26 cellular contexts compared by ENCODE assay signal in the genomic region with DNA sequence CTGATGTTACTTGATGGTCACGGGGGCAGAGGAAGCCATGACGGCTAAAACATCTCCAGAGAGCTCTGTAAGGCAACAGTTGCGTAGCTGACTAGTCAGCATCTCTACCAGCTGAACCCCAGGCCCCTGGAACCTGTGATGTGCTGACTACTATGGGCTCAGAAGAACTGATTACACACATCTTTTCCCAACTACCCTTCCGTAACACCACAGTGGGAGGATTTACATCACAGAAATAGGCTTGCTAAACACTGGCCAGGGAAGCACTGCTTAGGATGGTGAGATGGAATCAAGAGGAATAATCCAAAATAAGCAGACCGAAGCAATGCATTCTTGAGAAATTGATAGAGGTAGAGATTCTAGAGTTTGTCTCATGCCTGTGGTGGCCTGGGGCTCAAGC.
A peak's percentile ranks its signal among the peaks of the same experiment; 100 is the strongest.
DNase-seq lines count a peak whose midpoint lies in the region; ATAC-seq and TF ChIP-seq lines count a peak whose summit lies in the region.
"Had no signal": no experiment of that assay in that cellular context is flagged by ENCODE, and none has a peak within 500 bp of the region (broad histone marks: within the 10 kb centered on the region; RNA-seq: fewer than 3 reads in every experiment).

No MANE protein-coding gene starts in this region.

- H3K4me3 ChIP-seq in ACC112 (ENCODE audit: low read depth, low read length) = no peak overlapping the region
- H3K4me3 ChIP-seq: dorsolateral prefrontal cortex, heart right ventricle, left lung, mucosa of descending colon, Peyer's patch, psoas muscle, testis had no signal

- POLR2A ChIA-PET in WTC11 (lab: Charles Lee) = interaction anchor here (1.0 to 2.3 kb wide), 2 partner anchors 11 to 148 kb away, joined by 3 to 8 read pairs; a partner anchor contains a TSS

- peak overlapping the region; percentile 82 for H3K27ac Mint-ChIP-seq in HFFc6
- peak overlapping the region; percentile 53 for H3K27ac Mint-ChIP-seq in WTC11
- H3K27ac Mint-ChIP-seq: activated naive CD4-positive, alpha-beta T cell treated with anti-CD3 and anti-CD28 coated beads, Interleukin-2, amount 10 ng/mL, durations not matched to agents 7 days and 5 days; CD4-positive, alpha-beta T cell; stimulated activated effector memory CD8-positive, alpha-beta T cell treated with anti-CD3 and anti-CD28 coated beads, Interleukin-12 subunit alpha, Interleukin-12 subunit beta, amount 100 ng/mL, for 72 hours had no signal

- H3K27me3 Mint-ChIP-seq in HFFc6 (ENCODE audit: insufficient read depth) (peaks cover 3% of the 10 kb centered on the region; the same call in 1 of the 2 replicates), WTC11 (ENCODE audit: low read depth) (no peaks in the 10 kb centered on the region)
- H3K27me3 Mint-ChIP-seq: activated naive CD4-positive, alpha-beta T cell treated with anti-CD3 and anti-CD28 coated beads, Interleukin-2, amount 10 ng/mL, durations not matched to agents 7 days and 5 days had no signal

- H3K36me3 ChIP-seq in ACC112 (ENCODE audit: insufficient read depth, low read length) = peaks cover 25% of the 10 kb centered on the region; the same call in 1 of the 2 replicates
- H3K36me3 ChIP-seq: left lung, Peyer's patch had no signal

- TF ChIP-seq CTCF in HFFc6 (IDR thresholded peaks at IDR 0.05) (no peak), WTC11 (IDR thresholded peaks at IDR 0.05) (no peak)

- peaks cover 38% of the 10 kb centered on the region for H3K4me1 ChIP-seq in ACC112 (ENCODE audit: control insufficient read depth, insufficient read depth, low read length, unreplicated experiment)
- H3K4me1 ChIP-seq: left lung, Peyer's patch, testis had no signal

- H3K27me3 ChIP-seq in ACC112 (ENCODE audit: insufficient read depth, low read length) = no peaks in the 10 kb centered on the region
- H3K27me3 ChIP-seq: dorsolateral prefrontal cortex, heart right ventricle, left lung, Peyer's patch, testis had no signal

- no peak for DNase-seq in HFFc6
- DNase-seq in WTC11 (ENCODE audit: low spot score) = no peak
- DNase-seq in iris pigment epithelial cell (ENCODE audit: low read depth) = peak; percentile 69
- DNase-seq: activated naive CD4-positive, alpha-beta T cell treated with anti-CD3 and anti-CD28 coated beads, Interleukin-2, amount 10 ng/mL, durations not matched to agents 7 days and 5 days; activated T-cell treated with anti-CD3 and anti-CD28 coated beads, Interleukin-2, amount 50 U/mL, for 48 hours; caudate nucleus; CD4-positive, alpha-beta T cell; DMS 273 treated with DMSO at 0.1 percent for 48 hours; dorsolateral prefrontal cortex; heart right ventricle; left lung; mucosa of descending colon; NCI-H1105 treated with DMSO at 0.1 percent for 48 hours; NCI-H2107; NCI-H446 treated with DMSO at 0.1 percent for 48 hours; NK-92 treated with Interleukin-12 subunit alpha and Interleukin-12 subunit beta, amount 100 ng/mL, for 24 hours; Peyer's patch; psoas muscle; stimulated activated CD4-positive, alpha-beta T cell treated with anti-CD3 and anti-CD28 coated beads, Interleukin-1b, Interleukin-23, amount 100 ng/mL, for 48 hours; testis had no signal

- ATAC-seq in WTC11 = no peak
- ATAC-seq in HG02678 (IDR thresholded peaks at IDR 0.05; ENCODE audit: unreplicated experiment) = no peak
- no peak for ATAC-seq in GM18873 (IDR thresholded peaks at IDR 0.05; ENCODE audit: low FRiP score, unreplicated experiment)
- ATAC-seq in HG02623 (IDR thresholded peaks at IDR 0.05; ENCODE audit: unreplicated experiment) = no peak
- no peak for ATAC-seq in GM21717 (IDR thresholded peaks at IDR 0.05; ENCODE audit: unreplicated experiment)
- ATAC-seq: left lung, mucosa of descending colon had no signal

- CTCF ChIA-PET in WTC11 (lab: Charles Lee) = interaction anchor here (1.0 to 2.9 kb wide), 5 partner anchors 15 to 72 kb away, joined by 3 to 6 read pairs (median 3); no protein-coding TSS in a partner anchor

- no peak overlapping the region for H2AFZ ChIP-seq in ACC112 (ENCODE audit: low read length, unreplicated experiment)

- peak overlapping the region; percentile 65 for H3K27ac ChIP-seq in ACC112 (ENCODE audit: low read depth, low read length)
- H3K27ac ChIP-seq: dorsolateral prefrontal cortex, Peyer's patch, testis had no signal

- H3K36me3 Mint-ChIP-seq in HFFc6 (ENCODE audit: low read depth) (peaks cover 63% of the 10 kb centered on the region), WTC11 (peaks cover 27% of the 10 kb centered on the region)
- H3K36me3 Mint-ChIP-seq: stimulated activated effector memory CD8-positive, alpha-beta T cell treated with anti-CD3 and anti-CD28 coated beads, Interleukin-12 subunit alpha, Interleukin-12 subunit beta, amount 100 ng/mL, for 72 hours had no signal

- H3K79me2 ChIP-seq in ACC112 (ENCODE audit: control insufficient read depth, insufficient read depth, low read length, unreplicated experiment) = peaks cover 9% of the 10 kb centered on the region

- H3K4me3 Mint-ChIP-seq in HFFc6 = peak overlapping the region; percentile 66; the same call in 1 of the 2 replicates
- H3K4me3 Mint-ChIP-seq in WTC11 = no peak overlapping the region
- H3K4me3 Mint-ChIP-seq: activated naive CD4-positive, alpha-beta T cell treated with anti-CD3 and anti-CD28 coated beads, Interleukin-2, amount 10 ng/mL, durations not matched to agents 7 days and 5 days; CD4-positive, alpha-beta T cell; stimulated activated effector memory CD8-positive, alpha-beta T cell treated with anti-CD3 and anti-CD28 coated beads, Interleukin-12 subunit alpha, Interleukin-12 subunit beta, amount 100 ng/mL, for 72 hours had no signal

- peaks cover 60% of the 10 kb centered on the region for H3K4me1 Mint-ChIP-seq in HFFc6 (ENCODE audit: low read depth)
- H3K4me1 Mint-ChIP-seq in WTC11 = peaks cover 54% of the 10 kb centered on the region

- H3K9me3 Mint-ChIP-seq in HFFc6 = no peaks in the 10 kb centered on the region
- no peaks in the 10 kb centered on the region for H3K9me3 Mint-ChIP-seq in WTC11
- H3K9me3 Mint-ChIP-seq: CD4-positive, alpha-beta T cell; stimulated activated effector memory CD8-positive, alpha-beta T cell treated with anti-CD3 and anti-CD28 coated beads, Interleukin-12 subunit alpha, Interleukin-12 subunit beta, amount 100 ng/mL, for 72 hours had no signal

TF ChIP-seq in WTC11, 78 proteins besides CTCF, POLR2A, EP300 and RAD21:
- TF ChIP-seq NR1H2 (CRISPR knock-in tag; IDR thresholded peaks at IDR 0.05) = no peak
- no peak for TF ChIP-seq CBFB (CRISPR knock-in tag; IDR thresholded peaks at IDR 0.05; ENCODE audit: low read depth)
- TF ChIP-seq ELF4 (CRISPR knock-in tag; IDR thresholded peaks at IDR 0.05; ENCODE audit: low read depth) = no peak
- TF ChIP-seq GABPB1 (CRISPR knock-in tag; IDR thresholded peaks at IDR 0.05) = no peak
- TF ChIP-seq MXD4 (CRISPR knock-in tag; IDR thresholded peaks at IDR 0.05; ENCODE audit: borderline replicate concordance) = no peak
- no peak for TF ChIP-seq JUN (CRISPR knock-in tag; IDR thresholded peaks at IDR 0.05)
TF ChIP-seq in WTC11: peak in this region for 0.
